12 cellular contexts compared by ENCODE assay signal in genomic region chr3:66418432-66419052, GRCh38.
A peak's percentile ranks its signal among the peaks of the same experiment; 100 is the strongest.
DNase-seq lines count a peak whose midpoint lies in the region; ATAC-seq lines count a peak whose summit lies in the region.
"Had no signal": no experiment of that assay in that cellular context is flagged by ENCODE, and none has a peak within 500 bp of the region (broad histone marks: within the 10 kb centered on the region; RNA-seq: fewer than 3 reads in every experiment).

No MANE protein-coding gene starts in this region.

- peak; percentile 58 to 68 for ATAC-seq in left cardiac atrium
- no peak for ATAC-seq in GM19023 (IDR thresholded peaks at IDR 0.05; ENCODE audit: unreplicated experiment)
- ATAC-seq in HG03565 (IDR thresholded peaks at IDR 0.05; ENCODE audit: unreplicated experiment): no peak
- ATAC-seq: mucosa of descending colon had no signal

- H3K27ac ChIP-seq in SJSA1: peak overlapping the region; percentile 28

- peaks cover 6% of the 10 kb centered on the region; the same call in 1 of the 2 replicates for H3K36me3 ChIP-seq in SJSA1

- no peak overlapping the region for H3K4me3 ChIP-seq in SJSA1
- H3K4me3 ChIP-seq: mucosa of descending colon had no signal

- intact Hi-C loops in left cardiac atrium (cut with DNase I): loop anchor here in 1 of 2 donors (5.0 kb wide), 1 partner anchor 64 kb away; no protein-coding TSS in a partner anchor

- H3K9me3 ChIP-seq in SJSA1 (replicated peaks): 0 out of 2 replicates have a peak, but pooled peaks cover 2% of the 10 kb centered on the region

- no peaks in the 10 kb centered on the region for H3K27me3 ChIP-seq in SJSA1 (replicated peaks)

- DNase-seq in DMS153 treated with DMSO at 0.1 percent for 48 hours (lab: John Stamatoyannopoulos, UW; ENCODE audit: unreplicated experiment) (peak; percentile 2), SJSA1 (ENCODE audit: low read depth in 1 of 2, low spot score in 2 of 2) (peak; percentile 70 to 78), left cardiac atrium (peak; percentile 55), putamen (ENCODE audit: low spot score) (peak; percentile 85), NCI-H1105 (lab: John Stamatoyannopoulos, UW) (no peak), COLO829 (ENCODE audit: low spot score) (no peak)
- DNase-seq: activated CD4-positive, CD25-positive, alpha-beta regulatory T cell; activated naive CD4-positive, alpha-beta T cell; Caco-2 had no signal

- peaks cover 24% of the 10 kb centered on the region for H3K4me1 ChIP-seq in SJSA1 (replicated peaks)

Comparison
In these comparisons a context has a peak if more than half of its experiments do, and no peak if none do; other contexts are left out.
1. DNase-seq: peak in DMS153 treated with DMSO at 0.1 percent for 48 hours (single experiment), SJSA1 (2 of 2), left cardiac atrium (single experiment) and putamen (single experiment); none in NCI-H1105 (single experiment) and COLO829 (single experiment).
2. ATAC-seq: peak in left cardiac atrium (2 of 2); none in GM19023 (single experiment) and HG03565 (single experiment).